ENCODE assay signal across 9 cellular contexts in the genomic region with DNA sequence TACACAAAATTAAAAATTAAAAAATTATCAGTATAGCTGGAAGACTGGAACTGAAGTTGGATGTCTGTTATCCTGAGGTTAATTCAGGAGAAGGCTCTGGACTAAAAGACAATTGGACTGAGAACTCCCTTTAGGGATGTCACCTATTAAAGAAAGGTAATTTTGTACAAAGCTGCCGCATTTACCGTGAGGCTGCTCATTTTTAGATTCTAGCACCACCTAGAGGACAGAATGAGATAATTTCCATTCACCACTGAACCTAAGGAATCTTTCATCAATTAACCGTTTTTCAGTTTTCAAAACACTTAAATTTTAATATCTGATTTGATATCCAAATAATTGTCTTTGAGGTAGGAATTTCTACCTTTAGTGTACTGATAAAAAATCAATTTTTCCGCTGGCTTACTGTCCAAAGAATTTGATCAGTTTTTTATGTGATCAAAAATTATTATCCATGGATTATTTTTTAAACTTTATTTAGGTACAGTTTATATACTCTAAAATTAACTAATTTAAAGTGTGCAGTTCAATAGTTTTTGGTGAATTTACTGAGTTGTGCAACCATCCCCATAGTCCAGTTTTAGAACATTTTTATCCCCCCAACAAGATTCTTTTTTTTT.
DNase-seq lines count a peak whose midpoint lies in the region; ATAC-seq, FAIRE-seq and TF ChIP-seq lines count a peak whose summit lies in the region.
"Had no signal": no experiment of that assay in that cellular context is flagged by ENCODE, and none has a peak within 500 bp of the region (broad histone marks: within the 10 kb centered on the region; RNA-seq: fewer than 3 reads in every experiment).

No MANE protein-coding gene starts in this region.

- H3K27ac ChIP-seq in cardiac muscle cell (no peak overlapping the region), endothelial cell of umbilical vein (ENCODE audit: insufficient read depth, low read depth, low read length) (no peak overlapping the region)

- H3K9ac ChIP-seq in Loucy (ENCODE audit: low read depth, low read length, poor library complexity, severe bottlenecking) (no peak overlapping the region), endothelial cell of umbilical vein (replicated peaks; ENCODE audit: extremely low read depth, insufficient read depth, low read length) (no peak overlapping the region)

- no TSS peak for BruUV-seq in endothelial cell of umbilical vein (replicated peaks; lab: Mats Ljungman, UMichigan)

- CTCF ChIA-PET in endothelial cell of umbilical vein (lab: Charles Lee), result interaction anchor here (0.6 to 3.2 kb wide), 21 partner anchors 8 to 605 kb away, joined by 3 to 56 read pairs (median 4); a partner anchor contains a TSS

- no peak for ATAC-seq in left cardiac atrium

- H3K36me3 Mint-ChIP-seq in nephron progenitor cell (ENCODE audit: low read depth), result peaks cover 4% of the 10 kb centered on the region
- H3K36me3 Mint-ChIP-seq: activated naive CD8-positive, alpha-beta T cell had no signal

- peak; percentile 54 to 64 for DNase-seq in cardiac muscle cell (ENCODE audit: low read depth in 1 of 2, low spot score in 1 of 2)
- DNase-seq in left cardiac atrium, result no peak
- DNase-seq in RPMI8226, result peak; percentile 63
- peak; percentile 55 for DNase-seq in endothelial cell of umbilical vein (ENCODE audit: low read depth, low spot score)
- DNase-seq in nephron progenitor cell, result peak; percentile 23
- DNase-seq in activated CD4-positive, CD25-positive, alpha-beta regulatory T cell treated with anti-CD3 and anti-CD28 coated beads, Interleukin-2, amount 50 U/mL, for 72 hours, result no peak
- DNase-seq in islet precursor cell, result no peak

- no peaks in the 10 kb centered on the region for H3F3A ChIP-seq in Loucy (ENCODE audit: low read depth)

- no peak overlapping the region for H2AFZ ChIP-seq in Loucy (ENCODE audit: low read length)
- no peak overlapping the region for H2AFZ ChIP-seq in endothelial cell of umbilical vein (ENCODE audit: low read depth, low read length)

- H3K9me1 ChIP-seq in endothelial cell of umbilical vein (replicated peaks; ENCODE audit: control insufficient read depth, extremely low read depth, insufficient read depth, low read length), result no peaks in the 10 kb centered on the region

- intact Hi-C loops in left cardiac atrium (cut with DNase I) (loop anchor here (2.0 to 10.0 kb wide), 3 partner anchors 402 to 606 kb away; no protein-coding TSS in a partner anchor), endothelial cell of umbilical vein (cut with micrococcal nuclease) (loop anchor here (1.0 to 2.0 kb wide), 5 partner anchors 106 to 606 kb away; a partner anchor contains a TSS)

- no peak overlapping the region for H3K4me3 Mint-ChIP-seq in nephron progenitor cell
- H3K4me3 Mint-ChIP-seq: activated naive CD8-positive, alpha-beta T cell had no signal

- H3K9me2 ChIP-seq in Loucy (replicated peaks; ENCODE audit: low read depth, low read length), result no peaks in the 10 kb centered on the region

- peaks cover 6% of the 10 kb centered on the region for H3K27me3 Mint-ChIP-seq in nephron progenitor cell (ENCODE audit: low read depth, poor library complexity)

- H3K4me1 Mint-ChIP-seq in nephron progenitor cell, result peaks cover 16% of the 10 kb centered on the region

- POLR2A ChIA-PET in endothelial cell of umbilical vein (lab: Charles Lee), result no interaction called here

- no peak overlapping the region for H3K4me3 ChIP-seq in cardiac muscle cell
- H3K4me3 ChIP-seq in Loucy (ENCODE audit: low read length, poor library complexity, severe bottlenecking), result no peak overlapping the region
- no peak overlapping the region for H3K4me3 ChIP-seq in endothelial cell of umbilical vein (replicated peaks in 1 of 3; ENCODE audit: insufficient read depth in 1 of 3, low read depth in 1 of 3, low read length in 3 of 3)

- H3K27me3 ChIP-seq in cardiac muscle cell (no peaks in the 10 kb centered on the region), Loucy (ENCODE audit: insufficient read depth, low read length, poor library complexity, severe bottlenecking) (no peaks in the 10 kb centered on the region), endothelial cell of umbilical vein (ENCODE audit: control insufficient read depth in 2 of 2, insufficient read depth in 2 of 2, low read length in 2 of 2) (peaks cover 0 to 2% of the 10 kb centered on the region in 2 experiments)

- H3K79me2 ChIP-seq in Loucy (ENCODE audit: insufficient read depth, low read length) (no peaks in the 10 kb centered on the region), endothelial cell of umbilical vein (ENCODE audit: control insufficient read depth, insufficient read depth, low read length) (no peaks in the 10 kb centered on the region)

- no peak overlapping the region for H3K4me2 ChIP-seq in Loucy (ENCODE audit: low read depth, low read length, poor library complexity, severe bottlenecking)
- no peak overlapping the region for H3K4me2 ChIP-seq in endothelial cell of umbilical vein (ENCODE audit: insufficient read depth, low read length)

- peaks cover 8% of the 10 kb centered on the region for H3K4me1 ChIP-seq in cardiac muscle cell (ENCODE audit: low read depth)
- H3K4me1 ChIP-seq in Loucy (ENCODE audit: insufficient read depth, low read length, poor library complexity, severe bottlenecking), result no peaks in the 10 kb centered on the region
- H3K4me1 ChIP-seq in endothelial cell of umbilical vein (ENCODE audit: control insufficient read depth, extremely low read depth, insufficient read depth, low read length), result peaks cover 8% of the 10 kb centered on the region

- dilution Hi-C loops in endothelial cell of umbilical vein (cut with MboI; ENCODE audit: extremely low pct_ligation_motif_present, low sequenced_read_pairs), result no loop called here

- no peaks in the 10 kb centered on the region for H4K20me1 ChIP-seq in Loucy (ENCODE audit: insufficient read depth, low read length, poor library complexity, severe bottlenecking)
- no peaks in the 10 kb centered on the region for H4K20me1 ChIP-seq in endothelial cell of umbilical vein (replicated peaks; ENCODE audit: control insufficient read depth, extremely low read depth, insufficient read depth, low read length)

- TF ChIP-seq POLR2A in endothelial cell of umbilical vein (IDR thresholded peaks at IDR 0.05; ENCODE audit: low read depth, low read length), result no peak

- FAIRE-seq in endothelial cell of umbilical vein (lab: Jason Lieb, UNC), result peak; percentile 83

- H3K36me3 ChIP-seq in cardiac muscle cell, result no peaks in the 10 kb centered on the region
- no peaks in the 10 kb centered on the region for H3K36me3 ChIP-seq in Loucy (ENCODE audit: insufficient read depth, low read length)
- no peaks in the 10 kb centered on the region for H3K36me3 ChIP-seq in endothelial cell of umbilical vein (ENCODE audit: control insufficient read depth in 2 of 2, extremely low read depth in 1 of 2, insufficient read depth in 2 of 2, low read length in 2 of 2)

- H3K27ac Mint-ChIP-seq in nephron progenitor cell, result no peak overlapping the region
- H3K27ac Mint-ChIP-seq: activated naive CD8-positive, alpha-beta T cell had no signal

- H3K9me3 ChIP-seq in cardiac muscle cell (ENCODE audit: low read depth), result no peaks in the 10 kb centered on the region
- no peaks in the 10 kb centered on the region for H3K9me3 ChIP-seq in Loucy (ENCODE audit: insufficient read depth, low read depth, low read length)
- H3K9me3 ChIP-seq in endothelial cell of umbilical vein (replicated peaks; ENCODE audit: control insufficient read depth, insufficient read depth, low read length), result no peaks in the 10 kb centered on the region

- TF ChIP-seq CTCF in cardiac muscle cell (IDR thresholded peaks at IDR 0.05; ENCODE audit: low read depth, low read length) (peak; percentile 60), Loucy (conservative IDR thresholded peaks at IDR 0.05; ENCODE audit: low read length) (peak; percentile 85), endothelial cell of umbilical vein (IDR thresholded peaks at IDR 0.05; ENCODE audit: extremely low read depth in 1 of 2, insufficient read depth in 1 of 2, low read depth in 1 of 2, low read length in 2 of 2) (peak; percentile 40 to 46), nephron progenitor cell (IDR thresholded peaks at IDR 0.05) (peak; percentile 85)

- H3K9me3 Mint-ChIP-seq in nephron progenitor cell, result peaks cover 16% of the 10 kb centered on the region

TF ChIP-seq in endothelial cell of umbilical vein, 7 proteins besides CTCF, POLR2A, EP300 and RAD21:
- TF ChIP-seq GATA2 (IDR thresholded peaks at IDR 0.05; ENCODE audit: insufficient read depth, insufficient read length, low read depth, low read length), result no peak
- no peak for TF ChIP-seq FOS (IDR thresholded peaks at IDR 0.05; ENCODE audit: borderline replicate concordance, insufficient read depth, low read length)
- no peak for TF ChIP-seq JUN (IDR thresholded peaks at IDR 0.05; ENCODE audit: borderline replicate concordance, insufficient read depth, insufficient read length, low read depth)

Comparison
In these comparisons a context has a peak if more than half of its experiments do, and no peak if none do; other contexts are left out.
1. DNase-seq: peak in cardiac muscle cell (2 of 2), RPMI8226 (single experiment), endothelial cell of umbilical vein (single experiment) and nephron progenitor cell (single experiment); none in left cardiac atrium (single experiment), activated CD4-positive, CD25-positive, alpha-beta regulatory T cell treated with anti-CD3 and anti-CD28 coated beads, Interleukin-2, amount 50 U/mL, for 72 hours (single experiment) and islet precursor cell (single experiment).
2. Peak in every context shown above with its lines, with median percentiles within 50 percentile points of each other: CTCF ChIP-seq.